8 cellular contexts compared by ENCODE assay signal in genomic region chr11:124898711-124899110, GRCh38. TPM values are rescaled to one million over a fixed set of nuclear protein-coding genes. Genes with fewer than 3 reads are reported as not detected.
DNase-seq lines count a peak whose midpoint lies in the region; ATAC-seq and TF ChIP-seq lines count a peak whose summit lies in the region.

No MANE protein-coding gene starts in this region.

- no peak overlapping the region for H3K4ac ChIP-seq in mesendoderm (ENCODE audit: low read depth, low read length)

- BruUV-seq in Panc1 (replicated peaks; lab: Mats Ljungman, UMichigan), result no TSS peak

- DNase-seq in Panc1 (ENCODE audit: low read depth, low spot score), result no peak
- DNase-seq in esophagus muscularis mucosa (ENCODE audit: extremely low spot score), result no peak
- peak; percentile 51 for DNase-seq in mesendoderm
- no peak for DNase-seq in transverse colon
- no peak for DNase-seq in NCI-H146 (lab: John Stamatoyannopoulos, UW)
- no peak for DNase-seq in activated T-cell treated with anti-CD3 and anti-CD28 coated beads, Interleukin-2, amount 50 U/mL, for 48 hours
- DNase-seq in COR-L47 (lab: John Stamatoyannopoulos, UW), result no peak

- no peak overlapping the region for H2BK15ac ChIP-seq in mesendoderm (replicated peaks; ENCODE audit: low read depth)

- no peak overlapping the region for H3K4me3 ChIP-seq in Panc1 (ENCODE audit: low read depth in 2 of 2, low read length in 2 of 2)
- no peak overlapping the region for H3K4me3 ChIP-seq in esophagus muscularis mucosa
- H3K4me3 ChIP-seq in mesendoderm (ENCODE audit: low read length), result no peak overlapping the region
- no peak overlapping the region for H3K4me3 ChIP-seq in transverse colon

- H3K79me2 ChIP-seq in mesendoderm (ENCODE audit: control insufficient read depth, insufficient read depth, low read length), result no peaks in the 10 kb centered on the region

- no peak overlapping the region for H4K5ac ChIP-seq in mesendoderm (ENCODE audit: low read length)

- TF ChIP-seq POLR2A in esophagus muscularis mucosa (IDR thresholded peaks at IDR 0.05; ENCODE audit: low read depth) (no peak), transverse colon (IDR thresholded peaks at IDR 0.05) (no peak)

- intact Hi-C loops in Panc1 (cut with micrococcal nuclease; ENCODE audit: unreplicated experiment) (no loop called here), esophagus muscularis mucosa (cut with DNase I) (no loop called here), transverse colon (cut with DNase I; ENCODE audit: low total_unique reads) (no loop called here)

- H3K4me1 ChIP-seq in Panc1 (ENCODE audit: control insufficient read depth, insufficient read depth, low read length) (0 out of 2 replicates have a peak, but pooled peaks cover 3% of the 10 kb centered on the region), esophagus muscularis mucosa (peaks cover 33 to 57% (median 39%) of the 10 kb centered on the region in 4 donors), mesendoderm (ENCODE audit: control insufficient read depth, low read depth, low read length) (peaks cover 2% of the 10 kb centered on the region), transverse colon (no peaks in the 10 kb centered on the region)

- H3K27ac ChIP-seq in Panc1 (ENCODE audit: low read length) (no peak overlapping the region), esophagus muscularis mucosa (replicated peaks in 1 of 4) (peak overlapping the region; percentile 66 to 76 (median 68)), mesendoderm (ENCODE audit: low read depth, low read length) (no peak overlapping the region), transverse colon (peak overlapping the region; percentile 14 to 57 (median 43))

- 33% methylated on average over 5 of the region's 5 CpGs for WGBS in esophagus muscularis mucosa
- WGBS in mesendoderm (ENCODE audit: extremely low coverage, insufficient coverage, low lambda C conversion rate), result no CpG with 5 or more reads among the region's 5 CpGs
- WGBS in transverse colon (ENCODE audit: low coverage in 1 of 2), 2 donors, result 62 to 80% methylated on average over 1 to 5 of the region's 5 CpGs

- ATAC-seq in Panc1, result peak; percentile 7; the same call in 1 of the 2 replicates
- no peak for ATAC-seq in GM18867 (IDR thresholded peaks at IDR 0.05; ENCODE audit: unreplicated experiment)

- H3K4me2 ChIP-seq in mesendoderm (ENCODE audit: low read length), result no peak overlapping the region

- no peak overlapping the region for H2BK120ac ChIP-seq in mesendoderm (ENCODE audit: low read depth, low read length)

- no peak overlapping the region for H4K8ac ChIP-seq in mesendoderm (ENCODE audit: low read depth, low read length)

- no peak overlapping the region for H3K18ac ChIP-seq in mesendoderm (ENCODE audit: low read length)

- TF ChIP-seq CTCF in Panc1 (IDR thresholded peaks at IDR 0.05) (no peak), esophagus muscularis mucosa (IDR thresholded peaks at IDR 0.05) (no peak), transverse colon (IDR thresholded peaks at IDR 0.05) (no peak)

- no peak overlapping the region for H2AK5ac ChIP-seq in mesendoderm (ENCODE audit: low read length)

- H3K27me3 ChIP-seq in Panc1 (ENCODE audit: control insufficient read depth, insufficient read depth, low read length) (peaks cover 27% of the 10 kb centered on the region), esophagus muscularis mucosa (peaks cover 0 to 22% (median 0%) of the 10 kb centered on the region in 4 donors), mesendoderm (ENCODE audit: insufficient read depth, low read length, poor library complexity) (no peaks in the 10 kb centered on the region), transverse colon (peaks cover 8% of the 10 kb centered on the region)

- no peaks in the 10 kb centered on the region for H3K9me3 ChIP-seq in Panc1 (ENCODE audit: control insufficient read depth, insufficient read depth, low read depth, low read length)
- H3K9me3 ChIP-seq in esophagus muscularis mucosa, result no peaks in the 10 kb centered on the region
- H3K9me3 ChIP-seq in transverse colon, result no peaks in the 10 kb centered on the region

- H3K36me3 ChIP-seq in Panc1 (ENCODE audit: control insufficient read depth, insufficient read depth, low read length) (no peaks in the 10 kb centered on the region), esophagus muscularis mucosa (peaks cover 0 to 17% (median 0%) of the 10 kb centered on the region in 4 donors), mesendoderm (ENCODE audit: control insufficient read depth, insufficient read depth, low read length) (no peaks in the 10 kb centered on the region), transverse colon (no peaks in the 10 kb centered on the region)

- POLR2A ChIA-PET in Panc1 (lab: Charles Lee), result no interaction called here

- no peak overlapping the region for H3K9ac ChIP-seq in mesendoderm (ENCODE audit: low read length)

- H3K56ac ChIP-seq in mesendoderm (ENCODE audit: low read length), result peak overlapping the region; percentile 50

- no peak overlapping the region for H3K23ac ChIP-seq in mesendoderm (ENCODE audit: low read length)

- TF ChIP-seq EP300 in esophagus muscularis mucosa (IDR thresholded peaks at IDR 0.05) (no peak), transverse colon (IDR thresholded peaks at IDR 0.05; ENCODE audit: low read depth) (no peak)

- no peaks in the 10 kb centered on the region for H3K79me1 ChIP-seq in mesendoderm (ENCODE audit: low read length)

- H2BK5ac ChIP-seq in mesendoderm (ENCODE audit: low read length), result no peak overlapping the region

- in situ Hi-C loops in Panc1 (cut with HindIII; ENCODE audit: low pct_unique_long_range_greater_than_20kb, low sequenced_read_pairs), result no loop called here
- in situ Hi-C loops in transverse colon (cut with MboI; ENCODE audit: low pct_ligation_motif_present in 1 of 4, low pct_unique_long_range_greater_than_20kb in 1 of 4, low sequenced_read_pairs in 3 of 4), result no loop called here

- CTCF ChIA-PET in Panc1 (lab: Charles Lee), result interaction anchor here (1.5 kb wide), 1 partner anchor 22 kb away, joined by 4 read pairs; no protein-coding TSS in a partner anchor

RNA-seq across cellular contexts. Expression of gene ROBO4, which starts 1.0 kb away (rescaled TPM):
- 0.26 TPM for total RNA-seq in Panc1 (2021; ENCODE audit: unreplicated experiment)
- polyA plus RNA-seq in Panc1 (2012; ENCODE audit: insufficient read length), result not detected
- total RNA-seq in esophagus muscularis mucosa, result 10 to 100 TPM; 16.2 to 49.8 (median 36.7) TPM
- not detected for polyA plus RNA-seq in mesendoderm (2013, experiment 1 of 2)
- polyA plus RNA-seq in mesendoderm (2013, experiment 2 of 2), result not detected
- 10 to 100 TPM in 1 of 4 donors, 1 to 10 TPM in 3; 4.8 to 31.8 (median 6.4) TPM for total RNA-seq in transverse colon

RNA-seq across cellular contexts. Expression of gene HEPN1, which starts 20.3 kb away (rescaled TPM):
- not detected for total RNA-seq in Panc1 (2021; ENCODE audit: unreplicated experiment)
- polyA plus RNA-seq in Panc1 (2012; ENCODE audit: insufficient read length), result not detected
- not detected for total RNA-seq in esophagus muscularis mucosa
- polyA plus RNA-seq in mesendoderm (2013, experiment 1 of 2), result not detected
- not detected for polyA plus RNA-seq in mesendoderm (2013, experiment 2 of 2)
- not detected for total RNA-seq in transverse colon

RNA-seq across cellular contexts. Expression of gene ROBO3, which starts 33.5 kb away (rescaled TPM):
- 12.0 TPM for total RNA-seq in Panc1 (2021; ENCODE audit: unreplicated experiment)
- 15.7 TPM for polyA plus RNA-seq in Panc1 (2012; ENCODE audit: insufficient read length)
- 10 to 100 TPM in 1 of 4 donors, 1 to 10 TPM in 3; 5.0 to 10.8 (median 8.5) TPM for total RNA-seq in esophagus muscularis mucosa
- 7.8 TPM for polyA plus RNA-seq in mesendoderm (2013, experiment 1 of 2)
- polyA plus RNA-seq in mesendoderm (2013, experiment 2 of 2), result 7.7 TPM
- 10 to 100 TPM in 2 of 4 donors, 1 to 10 TPM in 2; 5.6 to 38.6 (median 17.0) TPM for total RNA-seq in transverse colon

RNA-seq across cellular contexts. Expression of gene HEPACAM, which starts 37.1 kb away (rescaled TPM):
- total RNA-seq in Panc1 (2021; ENCODE audit: unreplicated experiment) (not detected), esophagus muscularis mucosa (1 to 10 TPM in 3 of 4 donors, under 1 TPM in 1; 0.42 to 2.1 (median 1.1) TPM), transverse colon (under 1 TPM in 2 of 4 donors, not detected in 2; 0.14 to 0.37 TPM)
- not detected for polyA plus RNA-seq in Panc1 (2012; ENCODE audit: insufficient read length)
- not detected for polyA plus RNA-seq in mesendoderm (2013, experiment 1 of 2)
- 0.01 TPM for polyA plus RNA-seq in mesendoderm (2013, experiment 2 of 2)

RNA-seq across cellular contexts. Expression of gene CCDC15, which starts 55.3 kb away (rescaled TPM):
- total RNA-seq in Panc1 (2021; ENCODE audit: unreplicated experiment) (2.8 TPM), esophagus muscularis mucosa (1 to 10 TPM in 1 of 4 donors, under 1 TPM in 3; 0.42 to 1.6 (median 0.60) TPM), transverse colon (under 1 TPM in 3 of 4 donors, not detected in 1; 0.64 to 0.82 (median 0.75) TPM)
- polyA plus RNA-seq in Panc1 (2012; ENCODE audit: insufficient read length), result 0.53 TPM
- 2.8 TPM for polyA plus RNA-seq in mesendoderm (2013, experiment 1 of 2)
- polyA plus RNA-seq in mesendoderm (2013, experiment 2 of 2), result 2.9 TPM

Comparison
In these comparisons a context has a peak if more than half of its experiments do, and no peak if none do; other contexts are left out.
1. H3K27ac ChIP-seq: peak in esophagus muscularis mucosa (4 of 4) and transverse colon (4 of 4); none in Panc1 (single experiment) and mesendoderm (single experiment).